ENCODE assay signal across 8 cellular contexts in genomic region chr9:92325991-92326500, GRCh38. TPM values are rescaled to one million over a fixed set of nuclear protein-coding genes. Genes with fewer than 3 reads are reported as not detected.
DNase-seq lines count a peak whose midpoint lies in the region; ATAC-seq, FAIRE-seq and TF ChIP-seq lines count a peak whose summit lies in the region.

No MANE protein-coding gene starts in this region.

- peaks cover 19% of the 10 kb centered on the region for H3K36me3 Mint-ChIP-seq in WTC11

- no peak for TF ChIP-seq CTCF in WTC11 (IDR thresholded peaks at IDR 0.05)
- TF ChIP-seq CTCF in heart left ventricle (IDR thresholded peaks at IDR 0.05), result no peak

- no peaks in the 10 kb centered on the region for H3K9me3 ChIP-seq in heart left ventricle
- H3K9me3 ChIP-seq in skeletal muscle satellite cell (replicated peaks; ENCODE audit: low read length), result no peaks in the 10 kb centered on the region

- intact Hi-C loops in heart left ventricle (cut with DNase I), result loop anchor here in 6 of 10 donors (1.0 to 10.0 kb wide), 8 partner anchors 109 to 439 kb away; partner anchors contain the start of genes BICD2 (in 1 of the 6) and IPPK (in 1 of the 6)

- CTCF ChIA-PET in WTC11 (lab: Charles Lee), result interaction anchor here (0.8 to 1.9 kb wide), 6 partner anchors 168 to 465 kb away, joined by 3 to 6 read pairs (median 3); partner anchors contain the start of gene IPPK

- H3K27ac ChIP-seq in heart left ventricle, result peak overlapping the region; percentile 86 to 99 (median 96)

- peaks cover 0 to 25% (median 22%) of the 10 kb centered on the region in 9 donors for H3K36me3 ChIP-seq in heart left ventricle
- peaks cover 21% of the 10 kb centered on the region for H3K36me3 ChIP-seq in skeletal muscle satellite cell (ENCODE audit: insufficient read depth, low read length)

- no peaks in the 10 kb centered on the region for H3K9me3 Mint-ChIP-seq in WTC11

- peak; percentile 23 for DNase-seq in GM12891 (ENCODE audit: insufficient read length, low spot score)
- no peak for DNase-seq in WTC11 (ENCODE audit: low spot score)
- DNase-seq in heart left ventricle, result no peak
- DNase-seq in islet precursor cell, result no peak
- DNase-seq in retina, result no peak
- no peak for DNase-seq in globus pallidus (ENCODE audit: low spot score)

- peak overlapping the region; percentile 98 for H3K9ac ChIP-seq in skeletal muscle satellite cell (ENCODE audit: low read depth, low read length)

- peak; percentile 5 for ATAC-seq in HG03139 (IDR thresholded peaks at IDR 0.05; ENCODE audit: unreplicated experiment)
- ATAC-seq in WTC11, result no peak; the same call in 1 of the 2 replicates
- ATAC-seq in heart left ventricle, result no peak

- no peak overlapping the region for H3K27ac Mint-ChIP-seq in WTC11

- H3K4me3 ChIP-seq in heart left ventricle (peak overlapping the region; percentile 53 to 90 (median 80)), skeletal muscle satellite cell (ENCODE audit: low read length) (peak overlapping the region; percentile 96)

- WGBS in heart left ventricle, 4 donors, result 1 to 4% (median 2%) methylated on average over 10 to 30 of the region's 30 CpGs

- H3K27me3 Mint-ChIP-seq in WTC11 (ENCODE audit: low read depth), result no peaks in the 10 kb centered on the region

- peaks cover 27% of the 10 kb centered on the region for H3K4me1 Mint-ChIP-seq in WTC11

- H3K4me2 ChIP-seq in skeletal muscle satellite cell (ENCODE audit: low read length), result peak overlapping the region; percentile 93

- peak overlapping the region; percentile 99 for H3K4me3 Mint-ChIP-seq in WTC11

- TF ChIP-seq POLR2A in GM12891 (IDR thresholded peaks at IDR 0.05; ENCODE audit: low read depth, low read length) (no peak; the same call in 1 of the 2 replicates), heart left ventricle (IDR thresholded peaks at IDR 0.05) (no peak)

- H3K4me1 ChIP-seq in heart left ventricle (peaks cover 0 to 31% (median 16%) of the 10 kb centered on the region in 12 donors), skeletal muscle satellite cell (ENCODE audit: control insufficient read depth, insufficient read depth, low read length) (peaks cover 13% of the 10 kb centered on the region)

- FAIRE-seq in GM12891 (lab: Jason Lieb, UNC), result no peak

- H3K27me3 ChIP-seq in heart left ventricle, result no peaks in the 10 kb centered on the region
- H3K27me3 ChIP-seq in skeletal muscle satellite cell (ENCODE audit: control insufficient read depth, insufficient read depth, low read length), result no peaks in the 10 kb centered on the region

- POLR2A ChIA-PET in WTC11 (lab: Charles Lee), result interaction anchor here (1.4 kb wide), 1 partner anchor 344 kb away, joined by 4 read pairs; the partner anchor contains the start of gene IPPK

TF ChIP-seq in GM12891, 5 proteins besides CTCF, POLR2A, EP300 and RAD21:
- no peak for TF ChIP-seq TAF1 (IDR thresholded peaks at IDR 0.05; ENCODE audit: low read depth, low read length)
- TF ChIP-seq PAX5 (IDR thresholded peaks at IDR 0.05; ENCODE audit: insufficient read depth, low read length, severe bottlenecking), result no peak
- TF ChIP-seq POLR2AphosphoS5 (IDR thresholded peaks at IDR 0.05; ENCODE audit: low read depth, low read length), result peak; percentile 70; the same call in 1 of the 2 replicates
- no peak for TF ChIP-seq SPI1 (IDR thresholded peaks at IDR 0.05; ENCODE audit: low read depth, low read length)
- TF ChIP-seq POU2F2 (IDR thresholded peaks at IDR 0.05; ENCODE audit: low read depth, low read length), result 0 out of 2 replicates have a peak, but pooled peaks have one; percentile 37
TF ChIP-seq in GM12891: peak in this region for 2.

TF ChIP-seq in WTC11, 78 proteins besides CTCF, POLR2A, EP300 and RAD21 (continues in another document):
- TF ChIP-seq, protein P1, sequence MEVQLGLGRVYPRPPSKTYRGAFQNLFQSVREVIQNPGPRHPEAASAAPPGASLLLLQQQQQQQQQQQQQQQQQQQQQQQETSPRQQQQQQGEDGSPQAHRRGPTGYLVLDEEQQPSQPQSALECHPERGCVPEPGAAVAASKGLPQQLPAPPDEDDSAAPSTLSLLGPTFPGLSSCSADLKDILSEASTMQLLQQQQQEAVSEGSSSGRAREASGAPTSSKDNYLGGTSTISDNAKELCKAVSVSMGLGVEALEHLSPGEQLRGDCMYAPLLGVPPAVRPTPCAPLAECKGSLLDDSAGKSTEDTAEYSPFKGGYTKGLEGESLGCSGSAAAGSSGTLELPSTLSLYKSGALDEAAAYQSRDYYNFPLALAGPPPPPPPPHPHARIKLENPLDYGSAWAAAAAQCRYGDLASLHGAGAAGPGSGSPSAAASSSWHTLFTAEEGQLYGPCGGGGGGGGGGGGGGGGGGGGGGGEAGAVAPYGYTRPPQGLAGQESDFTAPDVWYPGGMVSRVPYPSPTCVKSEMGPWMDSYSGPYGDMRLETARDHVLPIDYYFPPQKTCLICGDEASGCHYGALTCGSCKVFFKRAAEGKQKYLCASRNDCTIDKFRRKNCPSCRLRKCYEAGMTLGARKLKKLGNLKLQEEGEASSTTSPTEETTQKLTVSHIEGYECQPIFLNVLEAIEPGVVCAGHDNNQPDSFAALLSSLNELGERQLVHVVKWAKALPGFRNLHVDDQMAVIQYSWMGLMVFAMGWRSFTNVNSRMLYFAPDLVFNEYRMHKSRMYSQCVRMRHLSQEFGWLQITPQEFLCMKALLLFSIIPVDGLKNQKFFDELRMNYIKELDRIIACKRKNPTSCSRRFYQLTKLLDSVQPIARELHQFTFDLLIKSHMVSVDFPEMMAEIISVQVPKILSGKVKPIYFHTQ (CRISPR knock-in tag; IDR thresholded peaks at IDR 0.05), result no peak
- TF ChIP-seq ATF1 (CRISPR knock-in tag; IDR thresholded peaks at IDR 0.05), result no peak
- TF ChIP-seq NFYB (CRISPR knock-in tag; conservative IDR thresholded peaks at IDR 0.05; ENCODE audit: low read depth), result no peak
- TF ChIP-seq IRF2 (CRISPR knock-in tag; IDR thresholded peaks at IDR 0.05; ENCODE audit: borderline replicate concordance, low read depth), result no peak
- TF ChIP-seq SMAD4 (CRISPR knock-in tag; IDR thresholded peaks at IDR 0.05), result 0 out of 2 replicates have a peak, but pooled peaks have one; percentile 36
- no peak for TF ChIP-seq GRHL2 (CRISPR knock-in tag; IDR thresholded peaks at IDR 0.05; ENCODE audit: insufficient replicate concordance, severe bottlenecking)
- TF ChIP-seq ZNF263 (CRISPR knock-in tag; IDR thresholded peaks at IDR 0.05; ENCODE audit: low read depth), result no peak
- TF ChIP-seq, protein P2, sequence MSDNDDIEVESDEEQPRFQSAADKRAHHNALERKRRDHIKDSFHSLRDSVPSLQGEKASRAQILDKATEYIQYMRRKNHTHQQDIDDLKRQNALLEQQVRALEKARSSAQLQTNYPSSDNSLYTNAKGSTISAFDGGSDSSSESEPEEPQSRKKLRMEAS (CRISPR knock-in tag; IDR thresholded peaks at IDR 0.05), result no peak
- TF ChIP-seq, protein P3, sequence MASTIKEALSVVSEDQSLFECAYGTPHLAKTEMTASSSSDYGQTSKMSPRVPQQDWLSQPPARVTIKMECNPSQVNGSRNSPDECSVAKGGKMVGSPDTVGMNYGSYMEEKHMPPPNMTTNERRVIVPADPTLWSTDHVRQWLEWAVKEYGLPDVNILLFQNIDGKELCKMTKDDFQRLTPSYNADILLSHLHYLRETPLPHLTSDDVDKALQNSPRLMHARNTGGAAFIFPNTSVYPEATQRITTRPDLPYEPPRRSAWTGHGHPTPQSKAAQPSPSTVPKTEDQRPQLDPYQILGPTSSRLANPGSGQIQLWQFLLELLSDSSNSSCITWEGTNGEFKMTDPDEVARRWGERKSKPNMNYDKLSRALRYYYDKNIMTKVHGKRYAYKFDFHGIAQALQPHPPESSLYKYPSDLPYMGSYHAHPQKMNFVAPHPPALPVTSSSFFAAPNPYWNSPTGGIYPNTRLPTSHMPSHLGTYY (CRISPR knock-in tag; IDR thresholded peaks at IDR 0.05), result no peak
- no peak for TF ChIP-seq TCF7 (CRISPR knock-in tag; IDR thresholded peaks at IDR 0.05; ENCODE audit: low read depth)
- no peak for TF ChIP-seq TEAD4 (CRISPR knock-in tag; IDR thresholded peaks at IDR 0.05)
- TF ChIP-seq TEAD1 (CRISPR knock-in tag; IDR thresholded peaks at IDR 0.05), result peak; percentile 16; the same call in 1 of the 2 replicates
- no peak for TF ChIP-seq STAT6 (CRISPR knock-in tag; conservative IDR thresholded peaks at IDR 0.05; ENCODE audit: low read depth)
- 0 out of 2 replicates have a peak, but pooled peaks have one; percentile 2 for TF ChIP-seq ZNF416 (CRISPR knock-in tag; IDR thresholded peaks at IDR 0.05)

RNA-seq across cellular contexts. Expression of gene CENPP, which starts 0.3 kb away (rescaled TPM):
- 12.0 TPM for polyA plus RNA-seq in GM12891 (2012; ENCODE audit: low read depth, missing spikeins)
- total RNA-seq in WTC11 (2021) (12.2 to 15.0 TPM (median 14.3 TPM) in 3 replicates), heart left ventricle (1 to 10 TPM; 1.2 to 5.8 (median 3.1) TPM)
- polyA plus RNA-seq in heart left ventricle, result 1 to 10 TPM; 1.1 to 1.6 TPM
- 4.2 and 6.1 TPM in 2 replicates for total RNA-seq in skeletal muscle satellite cell (2012; rRNA removed)

RNA-seq across cellular contexts. Expression of gene NOL8, which starts 0.9 kb away (rescaled TPM):
- 19.0 TPM for polyA plus RNA-seq in GM12891 (2012; ENCODE audit: low read depth, missing spikeins)
- total RNA-seq in WTC11 (2021) (26.6 to 32.3 TPM (median 32.2 TPM) in 3 replicates), heart left ventricle (10 to 100 TPM in 8 of 9 donors, 1 to 10 TPM in 1; 8.1 to 25.6 (median 18.1) TPM)
- 10 to 100 TPM; 11.7 to 13.5 TPM for polyA plus RNA-seq in heart left ventricle
- 21.8 and 29.2 TPM in 2 replicates for total RNA-seq in skeletal muscle satellite cell (2012; rRNA removed)

RNA-seq across cellular contexts. Expression of gene IARS1, which starts 32.5 kb away (rescaled TPM):
- 65.2 TPM for polyA plus RNA-seq in GM12891 (2012; ENCODE audit: low read depth, missing spikeins)
- total RNA-seq in WTC11 (2021) (198 to 220 TPM (median 199 TPM) in 3 replicates), heart left ventricle (10 to 100 TPM; 44.2 to 85.3 (median 68.1) TPM)
- 10 to 100 TPM in 1 of 2 donors, 1 to 10 TPM in 1; 9.0 to 97.5 TPM for polyA plus RNA-seq in heart left ventricle
- 278 and 331 TPM in 2 replicates for total RNA-seq in skeletal muscle satellite cell (2012; rRNA removed)
